27 cellular contexts compared by ENCODE assay signal in genomic region chr11:45234306-45235006, GRCh38. TPM values are rescaled to one million over a fixed set of nuclear protein-coding genes. Genes with fewer than 3 reads are reported as not detected.
"Had no signal": no experiment of that assay in that cellular context is flagged by ENCODE, and none has a peak within 500 bp of the region (broad histone marks: within the 10 kb centered on the region; RNA-seq: fewer than 3 reads in every experiment).

No MANE protein-coding gene starts in this region.

- H3K36me3 ChIP-seq: gastrocnemius medialis, heart left ventricle, pancreas, right lobe of liver, upper lobe of right lung, uterus had no signal

- FAIRE-seq: colon, kidney, pancreas had no signal

- H3K27me3 ChIP-seq: hepatocyte, pancreas, right lobe of liver, testis, tibial nerve, upper lobe of right lung, uterus had no signal

- DNase-seq: effector CD8-positive, alpha-beta T cell; endodermal cell; foreskin fibroblast; gastrocnemius medialis; heart left ventricle; kidney; mesenchymal stem cell; midbrain; naive thymus-derived CD4-positive, alpha-beta T cell; occipital lobe; pancreas; right lobe of liver; stimulated activated CD4-positive, alpha-beta T cell treated with anti-CD3 and anti-CD28 coated beads, Interleukin-2, amount 100 ng/mL, for 24 hours; stimulated activated CD4-positive, alpha-beta T cell treated with anti-CD3 and anti-CD28 coated beads, Interleukin-4, amount 100 ng/mL, for 24 hours; stimulated activated naive CD4-positive, alpha-beta T cell treated with Interleukin-2 at 50 U/mL for 16 hours; stomach; testis; uterus had no signal

- ATAC-seq: gastrocnemius medialis had no signal

- H3K79me2 ChIP-seq: hepatocyte had no signal

- H3K4me1 ChIP-seq: gastrocnemius medialis, pancreas, right lobe of liver, testis, upper lobe of right lung, uterus had no signal

- H3K27ac ChIP-seq: epithelial cell of prostate, gastrocnemius medialis, heart left ventricle, hepatocyte, pancreas, right lobe of liver, stomach, testis, tibial nerve, upper lobe of right lung, uterus had no signal

- H3K4me3 ChIP-seq: gastrocnemius medialis, heart left ventricle, hepatocyte, pancreas, right lobe of liver, smooth muscle cell, stomach, testis, tibial nerve, upper lobe of right lung, uterus had no signal

- H2AFZ ChIP-seq: hepatocyte had no signal

- H3K4me2 ChIP-seq: hepatocyte, smooth muscle cell had no signal

- H3K9me3 ChIP-seq: gastrocnemius medialis, heart left ventricle, pancreas, right lobe of liver, testis, upper lobe of right lung, uterus had no signal

RNA-seq across cellular contexts. Expression of gene SYT13, which starts 51.7 kb away (rescaled TPM):
- total RNA-seq: esophagus mucosa; naive thymus-derived CD4-positive, alpha-beta T cell; pulmonary artery endothelial cell; subcutaneous adipose tissue; upper lobe of right lung had no signal
- polyA plus RNA-seq: naive thymus-derived CD4-positive, alpha-beta T cell had no signal
